8 cellular contexts compared by ENCODE assay signal in the genomic region with DNA sequence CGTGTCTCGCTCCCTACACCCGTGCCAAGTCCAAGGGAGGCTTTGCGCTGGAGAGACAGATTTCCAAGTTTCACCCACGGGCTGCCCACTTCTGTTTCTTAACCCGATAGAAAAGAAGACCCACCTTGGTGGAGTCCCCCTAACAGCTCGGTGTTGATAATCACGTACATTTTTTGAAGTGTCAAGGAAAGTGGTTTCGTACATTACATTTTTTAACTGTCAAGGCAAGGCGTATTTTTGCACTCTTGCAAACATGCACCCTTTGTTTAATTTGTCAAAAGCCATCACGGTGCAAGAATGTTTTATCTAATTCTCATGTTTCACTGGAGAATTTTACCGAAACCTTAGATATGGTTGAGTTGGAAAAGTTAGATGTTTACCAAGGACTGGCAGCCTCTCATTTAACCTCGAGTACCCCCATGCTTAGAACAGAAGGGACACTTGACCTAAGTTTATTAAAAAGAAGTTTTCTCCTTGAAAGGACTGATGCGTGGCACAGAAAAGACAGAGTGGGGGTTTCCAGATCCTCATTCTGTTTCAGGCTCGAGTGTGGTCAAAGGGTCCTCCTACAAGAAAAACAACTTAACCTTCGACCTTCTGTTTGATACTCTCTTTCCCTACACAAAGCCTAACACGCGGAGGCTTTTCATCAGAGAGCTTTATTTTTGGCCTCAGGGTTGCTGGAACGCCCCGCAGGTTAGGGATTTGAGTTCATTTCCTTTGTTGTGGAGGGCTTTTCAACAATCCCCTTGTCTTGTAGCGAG. TPM values are rescaled to one million over a fixed set of nuclear protein-coding genes. Genes with fewer than 3 reads are reported as not detected.
DNase-seq lines count a peak whose midpoint lies in the region; ATAC-seq, FAIRE-seq and TF ChIP-seq lines count a peak whose summit lies in the region.

No MANE protein-coding gene starts in this region.

- H3K4me1 Mint-ChIP-seq in activated CD4-positive, alpha-beta memory T cell treated with anti-CD3 and anti-CD28 coated beads for 36 hours (ENCODE audit: low read depth) = peaks cover 17% of the 10 kb centered on the region
- peaks cover 6% of the 10 kb centered on the region for H3K4me1 Mint-ChIP-seq in activated CD4-positive, alpha-beta memory T cell treated with anti-CD3 and anti-CD28 coated beads, Interleukin-2, amount 10 ng/mL, durations not matched to agents 7 days and 5 days
- peaks cover 19% of the 10 kb centered on the region for H3K4me1 Mint-ChIP-seq in activated naive CD8-positive, alpha-beta T cell treated with anti-CD3 and anti-CD28 coated beads, Interleukin-2, amount 50 U/mL, for 24 hours

- no peaks in the 10 kb centered on the region for H4K20me1 ChIP-seq in keratinocyte (ENCODE audit: control insufficient read depth, extremely low read depth, insufficient read depth, low read length)

- POLR2A ChIA-PET in activated CD4-positive, alpha-beta memory T cell treated with anti-CD3 and anti-CD28 coated beads for 36 hours (lab: Charles Lee) = no interaction called here
- POLR2A ChIA-PET in activated CD4-positive, alpha-beta memory T cell treated with anti-CD3 and anti-CD28 coated beads, Interleukin-2, amount 10 ng/mL, durations not matched to agents 7 days and 5 days (lab: Charles Lee) = no interaction called here

- no peak for ATAC-seq in activated naive CD8-positive, alpha-beta T cell treated with anti-CD3 and anti-CD28 coated beads, Interleukin-2, amount 50 U/mL, for 24 hours
- no peak for ATAC-seq in HG03571 (IDR thresholded peaks at IDR 0.05; ENCODE audit: unreplicated experiment)

- no peaks in the 10 kb centered on the region for H3K9me3 Mint-ChIP-seq in activated CD4-positive, alpha-beta memory T cell treated with anti-CD3 and anti-CD28 coated beads for 36 hours
- no peaks in the 10 kb centered on the region for H3K9me3 Mint-ChIP-seq in activated CD4-positive, alpha-beta memory T cell treated with anti-CD3 and anti-CD28 coated beads, Interleukin-2, amount 10 ng/mL, durations not matched to agents 7 days and 5 days
- H3K9me3 Mint-ChIP-seq in activated naive CD8-positive, alpha-beta T cell treated with anti-CD3 and anti-CD28 coated beads, Interleukin-2, amount 50 U/mL, for 24 hours = no peaks in the 10 kb centered on the region

- no peak for DNase-seq in activated CD4-positive, alpha-beta memory T cell treated with anti-CD3 and anti-CD28 coated beads for 36 hours
- DNase-seq in activated CD4-positive, alpha-beta memory T cell treated with anti-CD3 and anti-CD28 coated beads, Interleukin-2, amount 10 ng/mL, durations not matched to agents 7 days and 5 days = no peak
- DNase-seq in activated naive CD8-positive, alpha-beta T cell treated with anti-CD3 and anti-CD28 coated beads, Interleukin-2, amount 50 U/mL, for 24 hours = no peak
- DNase-seq in keratinocyte (ENCODE audit: low read depth, low spot score) (no peak), suprapubic skin (ENCODE audit: low spot score in 2 of 2) (no peak), cortex of kidney (lab: John Stamatoyannopoulos, UW) (no peak), kidney tubule cell (ENCODE audit: low spot score) (no peak)

- H3K9me1 ChIP-seq in keratinocyte (ENCODE audit: control insufficient read depth, extremely low read depth, insufficient read depth, low read length) = no peaks in the 10 kb centered on the region

- H3K27me3 ChIP-seq in keratinocyte (ENCODE audit: control insufficient read depth, extremely low read depth, insufficient read depth, low read length) = no peaks in the 10 kb centered on the region
- peaks cover 3% of the 10 kb centered on the region for H3K27me3 ChIP-seq in suprapubic skin

- WGBS in suprapubic skin = 18% methylated on average over 21 of the region's 21 CpGs

- no peak for FAIRE-seq in keratinocyte (lab: Jason Lieb, UNC)

- H3K9me3 ChIP-seq in keratinocyte (ENCODE audit: control insufficient read depth, low read depth, low read length) = no peaks in the 10 kb centered on the region
- no peaks in the 10 kb centered on the region for H3K9me3 ChIP-seq in suprapubic skin

- dilution Hi-C loops in keratinocyte (cut with MboI; ENCODE audit: extremely low pct_ligation_motif_present, low sequenced_read_pairs) = no loop called here

- H3K27ac ChIP-seq in keratinocyte (ENCODE audit: control insufficient read depth, insufficient read depth, low read length) (no peak overlapping the region), suprapubic skin (peak overlapping the region; percentile 56)

- TF ChIP-seq EP300 in suprapubic skin (IDR thresholded peaks at IDR 0.05) = no peak

- CTCF ChIA-PET in activated CD4-positive, alpha-beta memory T cell treated with anti-CD3 and anti-CD28 coated beads for 36 hours (lab: Charles Lee) = interaction anchor here (1.0 to 1.3 kb wide), 3 partner anchors 8 to 27 kb away, joined by 3 read pairs; no protein-coding TSS in a partner anchor
- CTCF ChIA-PET in activated CD4-positive, alpha-beta memory T cell treated with anti-CD3 and anti-CD28 coated beads, Interleukin-2, amount 10 ng/mL, durations not matched to agents 7 days and 5 days (lab: Charles Lee) = interaction anchor here (1.3 to 2.0 kb wide), 2 partner anchors 10 to 38 kb away, joined by 4 to 7 read pairs; no protein-coding TSS in a partner anchor

- TF ChIP-seq CTCF in keratinocyte (optimal IDR thresholded peaks at IDR 0.05 in 1 of 3, IDR thresholded peaks at IDR 0.05 in 1 of 3, conservative IDR thresholded peaks at IDR 0.05 in 1 of 3; ENCODE audit: extremely low read depth in 1 of 3, insufficient read depth in 2 of 3, low read length in 3 of 3) (no peak), suprapubic skin (IDR thresholded peaks at IDR 0.05) (no peak)

- peaks cover 30% of the 10 kb centered on the region for H3K4me1 ChIP-seq in keratinocyte (ENCODE audit: control insufficient read depth, extremely low read depth, insufficient read depth, low read length)
- peaks cover 43% of the 10 kb centered on the region for H3K4me1 ChIP-seq in suprapubic skin

- peak overlapping the region; percentile 44 for H2AFZ ChIP-seq in keratinocyte (ENCODE audit: control insufficient read depth, low read length)

- peak overlapping the region; percentile 76 for H3K4me2 ChIP-seq in keratinocyte (ENCODE audit: control insufficient read depth, extremely low read depth, insufficient read depth, low read depth, low read length)

- peaks cover 70% of the 10 kb centered on the region for H3K27me3 Mint-ChIP-seq in activated CD4-positive, alpha-beta memory T cell treated with anti-CD3 and anti-CD28 coated beads for 36 hours
- H3K27me3 Mint-ChIP-seq in activated CD4-positive, alpha-beta memory T cell treated with anti-CD3 and anti-CD28 coated beads, Interleukin-2, amount 10 ng/mL, durations not matched to agents 7 days and 5 days = peaks cover 84% of the 10 kb centered on the region
- H3K27me3 Mint-ChIP-seq in activated naive CD8-positive, alpha-beta T cell treated with anti-CD3 and anti-CD28 coated beads, Interleukin-2, amount 50 U/mL, for 24 hours = peaks cover 83% of the 10 kb centered on the region

- no peaks in the 10 kb centered on the region for H3K79me2 ChIP-seq in keratinocyte (ENCODE audit: control insufficient read depth, insufficient read depth, low read length)

- no peaks in the 10 kb centered on the region for H3K36me3 Mint-ChIP-seq in activated CD4-positive, alpha-beta memory T cell treated with anti-CD3 and anti-CD28 coated beads for 36 hours
- H3K36me3 Mint-ChIP-seq in activated CD4-positive, alpha-beta memory T cell treated with anti-CD3 and anti-CD28 coated beads, Interleukin-2, amount 10 ng/mL, durations not matched to agents 7 days and 5 days (ENCODE audit: low read depth) = no peaks in the 10 kb centered on the region
- no peaks in the 10 kb centered on the region for H3K36me3 Mint-ChIP-seq in activated naive CD8-positive, alpha-beta T cell treated with anti-CD3 and anti-CD28 coated beads, Interleukin-2, amount 50 U/mL, for 24 hours (ENCODE audit: low read depth)

- no peak overlapping the region for H3K27ac Mint-ChIP-seq in activated CD4-positive, alpha-beta memory T cell treated with anti-CD3 and anti-CD28 coated beads for 36 hours
- H3K27ac Mint-ChIP-seq in activated CD4-positive, alpha-beta memory T cell treated with anti-CD3 and anti-CD28 coated beads, Interleukin-2, amount 10 ng/mL, durations not matched to agents 7 days and 5 days = no peak overlapping the region
- H3K27ac Mint-ChIP-seq in activated naive CD8-positive, alpha-beta T cell treated with anti-CD3 and anti-CD28 coated beads, Interleukin-2, amount 50 U/mL, for 24 hours = no peak overlapping the region

- H3K4me3 Mint-ChIP-seq in activated CD4-positive, alpha-beta memory T cell treated with anti-CD3 and anti-CD28 coated beads for 36 hours = peak overlapping the region; percentile 17
- no peak overlapping the region for H3K4me3 Mint-ChIP-seq in activated CD4-positive, alpha-beta memory T cell treated with anti-CD3 and anti-CD28 coated beads, Interleukin-2, amount 10 ng/mL, durations not matched to agents 7 days and 5 days
- peak overlapping the region; percentile 34 for H3K4me3 Mint-ChIP-seq in activated naive CD8-positive, alpha-beta T cell treated with anti-CD3 and anti-CD28 coated beads, Interleukin-2, amount 50 U/mL, for 24 hours

- H3K4me3 ChIP-seq in keratinocyte (ENCODE audit: control insufficient read depth in 2 of 3, extremely low read depth in 1 of 3, insufficient read depth in 2 of 3, low read depth in 1 of 3, low read length in 3 of 3) (peak overlapping the region; percentile 37 to 59 (median 50)), suprapubic skin (peak overlapping the region; percentile 59)

- no peak for TF ChIP-seq POLR2A in suprapubic skin (IDR thresholded peaks at IDR 0.05)

- intact Hi-C loops in activated CD4-positive, alpha-beta memory T cell treated with anti-CD3 and anti-CD28 coated beads for 36 hours (cut with micrococcal nuclease) = loop anchor here (5.0 kb wide), 1 partner anchor 41 kb away; a partner anchor contains a TSS

- peak overlapping the region; percentile 28 for H3K9ac ChIP-seq in keratinocyte (ENCODE audit: control insufficient read depth, extremely low read depth, insufficient read depth, low read length)

- H3K36me3 ChIP-seq in keratinocyte (ENCODE audit: control insufficient read depth in 2 of 2, extremely low read depth in 1 of 2, insufficient read depth in 2 of 2, low read length in 2 of 2) = no peaks in the 10 kb centered on the region
- H3K36me3 ChIP-seq in suprapubic skin = no peaks in the 10 kb centered on the region

RNA-seq across cellular contexts. Expression of a gene that starts 0.9 kb away (rescaled TPM):
- total RNA-seq in activated CD4-positive, alpha-beta memory T cell treated with anti-CD3 and anti-CD28 coated beads for 36 hours = not detected
- total RNA-seq in activated CD4-positive, alpha-beta memory T cell treated with anti-CD3 and anti-CD28 coated beads, Interleukin-2, amount 10 ng/mL, durations not matched to agents 7 days and 5 days = not detected
- polyA plus RNA-seq in keratinocyte = 0.91 to 2.0 TPM (median 1.4 TPM) in 3 replicates
- not detected for polyA plus RNA-seq in keratinocyte (2011; ENCODE audit: low read depth)
- polyA plus RNA-seq in keratinocyte (2011; cell fraction: cytosol; rRNA removed) = 1.1 and 1.6 TPM in 2 replicates
- 1.00 and 1.0 TPM in 2 replicates for polyA plus RNA-seq in keratinocyte (2011; cell fraction: nucleus; rRNA removed)
- 0.16 and 1.5 TPM in 2 replicates for polyA plus RNA-seq in keratinocyte (2012; ENCODE audit: low replicate concordance)
- 3.2 to 5.0 TPM (median 4.6 TPM) in 3 replicates for polyA minus RNA-seq in keratinocyte
- polyA minus RNA-seq in keratinocyte (2011; cell fraction: cytosol; rRNA and poly(A)+ RNA removed) = 5.9 TPM
- 1.4 and 1.9 TPM in 2 replicates for polyA minus RNA-seq in keratinocyte (2011; cell fraction: nucleus; rRNA and poly(A)+ RNA removed)
- total RNA-seq in suprapubic skin = 10 to 100 TPM in 1 of 4 donors, 1 to 10 TPM in 2, under 1 TPM in 1; 0.72 to 18.6 (median 2.1) TPM

RNA-seq across cellular contexts. Expression of a gene that starts 40.5 kb away (rescaled TPM):
- 10 to 100 TPM; 27.9 to 30.1 TPM for total RNA-seq in activated CD4-positive, alpha-beta memory T cell treated with anti-CD3 and anti-CD28 coated beads for 36 hours
- 10 to 100 TPM; 16.7 to 20.6 TPM for total RNA-seq in activated CD4-positive, alpha-beta memory T cell treated with anti-CD3 and anti-CD28 coated beads, Interleukin-2, amount 10 ng/mL, durations not matched to agents 7 days and 5 days
- 9.7 to 17.7 TPM (median 13.4 TPM) in 3 replicates for polyA plus RNA-seq in keratinocyte
- 18.3 TPM for polyA plus RNA-seq in keratinocyte (2011; ENCODE audit: low read depth)
- polyA plus RNA-seq in keratinocyte (2011; cell fraction: cytosol; rRNA removed) = 8.6 and 15.9 TPM in 2 replicates
- 12.8 and 14.6 TPM in 2 replicates for polyA plus RNA-seq in keratinocyte (2011; cell fraction: nucleus; rRNA removed)
- 8.1 and 14.5 TPM in 2 replicates for polyA plus RNA-seq in keratinocyte (2012; ENCODE audit: low replicate concordance)
- polyA minus RNA-seq in keratinocyte = 4.4 to 11.3 TPM (median 5.8 TPM) in 3 replicates
- 6.5 TPM for polyA minus RNA-seq in keratinocyte (2011; cell fraction: cytosol; rRNA and poly(A)+ RNA removed)
- polyA minus RNA-seq in keratinocyte (2011; cell fraction: nucleus; rRNA and poly(A)+ RNA removed) = 11.9 and 14.2 TPM in 2 replicates
- total RNA-seq in suprapubic skin = 10 to 100 TPM in 3 of 4 donors, 1 to 10 TPM in 1; 8.7 to 26.1 (median 13.5) TPM
